ENCODE assay signal across 14 cellular contexts in genomic region chr20:11922561-11922960, GRCh38.
"Had no signal": no experiment of that assay in that cellular context is flagged by ENCODE, and none has a peak within 500 bp of the region (broad histone marks: within the 10 kb centered on the region; RNA-seq: fewer than 3 reads in every experiment).

No MANE protein-coding gene starts in this region.

- H3K27ac ChIP-seq: ascending aorta, heart right ventricle, neural progenitor cell, thyroid gland had no signal

- H3K27me3 ChIP-seq: ascending aorta, heart right ventricle, neural progenitor cell, thyroid gland had no signal

- ATAC-seq: naive thymus-derived CD4-positive, alpha-beta T cell; stimulated activated naive CD8-positive, alpha-beta T cell treated with anti-CD3 and anti-CD28 coated beads, Interleukin-15, Interleukin-2, amounts not matched to agents 100 U/mL and 50 U/mL, for 24 hours had no signal

- H3K4me3 ChIP-seq: ascending aorta, neural progenitor cell, thyroid gland had no signal

- H3K36me3 ChIP-seq: neural progenitor cell had no signal

- DNase-seq: activated CD4-positive, alpha-beta T cell treated with anti-CD3 and anti-CD28 coated beads for 1 hour; activated gamma-delta T cell treated with Interleukin-2 at 50 U/mL for 16 hours; activated T-cell treated with anti-CD3 and anti-CD28 coated beads, Interleukin-2, amount 50 U/mL, for 1 hour; cortex of kidney; effector CD4-positive, alpha-beta T cell; heart right ventricle; mesenchymal stem cell; naive thymus-derived CD4-positive, alpha-beta T cell; stimulated activated CD4-positive, alpha-beta T cell treated with anti-CD3 and anti-CD28 coated beads, Interleukin-4, amount 100 ng/mL, for 4 hours; stimulated activated naive CD8-positive, alpha-beta T cell treated with anti-CD3 and anti-CD28 coated beads, Interleukin-15, Interleukin-2, amounts not matched to agents 100 U/mL and 50 U/mL, for 24 hours; T-helper 9 cell; thyroid gland had no signal

- H3K4me2 ChIP-seq: neural progenitor cell had no signal

- H3K4me1 ChIP-seq: ascending aorta had no signal

- H3K9ac ChIP-seq: neural progenitor cell had no signal

- H2AFZ ChIP-seq: neural progenitor cell had no signal

- H3K9me3 ChIP-seq: ascending aorta, heart right ventricle, thyroid gland had no signal
